Comparison of ENCODE assay signal across 19 cellular contexts in genomic region chr12:114501474-114501807, GRCh38.
A peak's percentile ranks its signal among the peaks of the same experiment; 100 is the strongest.
DNase-seq lines count a peak whose midpoint lies in the region; ATAC-seq, FAIRE-seq and TF ChIP-seq lines count a peak whose summit lies in the region.
"Had no signal": no experiment of that assay in that cellular context is flagged by ENCODE, and none has a peak within 500 bp of the region (broad histone marks: within the 10 kb centered on the region; RNA-seq: fewer than 3 reads in every experiment).

No MANE protein-coding gene starts in this region.

- no peaks in the 10 kb centered on the region for H4K20me1 ChIP-seq in GM23338 (replicated peaks; ENCODE audit: insufficient read depth)

- no peaks in the 10 kb centered on the region for H3F3A ChIP-seq in GM23338 (replicated peaks; ENCODE audit: low read depth)

- DNase-seq in GM23338 (ENCODE audit: low spot score) (no peak), WTC11 (ENCODE audit: low spot score) (no peak), mesothelial cell of epicardium (ENCODE audit: low spot score in 2 of 2, unreplicated experiment in 2 of 2) (no peak), left cardiac atrium (no peak), RCC 7860 (ENCODE audit: low spot score) (no peak), LoVo (ENCODE audit: low spot score) (no peak)
- DNase-seq in activated CD4-positive, alpha-beta T cell treated with anti-CD3 and anti-CD28 coated beads, Interleukin-2, amount 10 ng/mL, durations not matched to agents 24 days and 14 days: no peak
- DNase-seq: 8988T, HCEC 1CT, KG1, NCI-H1417 treated with DMSO at 0.1 percent for 48 hours, NCI-H187 treated with DMSO at 0.1 percent for 48 hours, NCI-H226, NCI-H524, NCI-H82, PC-9 had no signal

- ATAC-seq in GM23338: no peak
- ATAC-seq in WTC11: no peak
- ATAC-seq in left cardiac atrium: no peak
- ATAC-seq: HepG2 had no signal

- H3K27ac Mint-ChIP-seq in GM23338 (no peak overlapping the region), WTC11 (no peak overlapping the region), mesothelial cell of epicardium (peak overlapping the region; percentile 79)
- H3K27ac Mint-ChIP-seq in activated CD4-positive, alpha-beta T cell treated with anti-CD3 and anti-CD28 coated beads, Interleukin-2, amount 10 ng/mL, durations not matched to agents 24 days and 14 days: no peak overlapping the region
- H3K27ac Mint-ChIP-seq: CD14-positive monocyte had no signal

- intact Hi-C loops in left cardiac atrium (cut with DNase I): loop anchor here in 1 of 2 donors (10.0 kb wide), 1 partner anchor 537 kb away; the partner anchor contains the start of gene RBM19
- intact Hi-C loops in activated CD4-positive, alpha-beta T cell treated with anti-CD3 and anti-CD28 coated beads, Interleukin-2, amount 10 ng/mL, durations not matched to agents 24 days and 14 days (cut with micrococcal nuclease): no loop called here

- no peak for FAIRE-seq in RCC 7860 (lab: Jason Lieb, UNC)
- FAIRE-seq: HepG2 had no signal

- H3K36me3 ChIP-seq in GM23338 (ENCODE audit: insufficient read depth): no peaks in the 10 kb centered on the region; the same call in 1 of the 2 replicates

- H3K4me2 ChIP-seq in GM23338: peak overlapping the region; percentile 73
- H3K4me2 ChIP-seq: PC-9 had no signal

- H3K9me2 ChIP-seq in GM23338 (ENCODE audit: insufficient read depth): 0 out of 2 replicates have a peak, but pooled peaks cover 3% of the 10 kb centered on the region

- peaks cover 63% of the 10 kb centered on the region for H3K27me3 ChIP-seq in GM23338 (ENCODE audit: insufficient read depth)

- H3K9me3 Mint-ChIP-seq in GM23338: no peaks in the 10 kb centered on the region
- no peaks in the 10 kb centered on the region for H3K9me3 Mint-ChIP-seq in WTC11
- no peaks in the 10 kb centered on the region for H3K9me3 Mint-ChIP-seq in mesothelial cell of epicardium
- H3K9me3 Mint-ChIP-seq in activated CD4-positive, alpha-beta T cell treated with anti-CD3 and anti-CD28 coated beads, Interleukin-2, amount 10 ng/mL, durations not matched to agents 24 days and 14 days: no peaks in the 10 kb centered on the region

- POLR2A ChIA-PET in WTC11 (lab: Charles Lee): no interaction called here

- 0 out of 2 replicates have a peak, but pooled peaks cover 5% of the 10 kb centered on the region for H3K4me1 ChIP-seq in GM23338 (ENCODE audit: insufficient read depth)

- CTCF ChIA-PET in WTC11 (lab: Charles Lee): interaction anchor here (1.0 to 1.3 kb wide), 4 partner anchors 11 to 521 kb away, joined by 3 to 7 read pairs (median 4); no protein-coding TSS in a partner anchor

- H3K4me1 Mint-ChIP-seq in GM23338: peaks cover 13% of the 10 kb centered on the region; the same call in 2 of the 3 replicates
- H3K4me1 Mint-ChIP-seq in WTC11: peaks cover 14% of the 10 kb centered on the region
- peaks cover 20% of the 10 kb centered on the region for H3K4me1 Mint-ChIP-seq in mesothelial cell of epicardium
- no peaks in the 10 kb centered on the region for H3K4me1 Mint-ChIP-seq in activated CD4-positive, alpha-beta T cell treated with anti-CD3 and anti-CD28 coated beads, Interleukin-2, amount 10 ng/mL, durations not matched to agents 24 days and 14 days
- H3K4me1 Mint-ChIP-seq: CD14-positive monocyte had no signal

- H3K79me2 ChIP-seq in GM23338 (replicated peaks; ENCODE audit: insufficient read depth): no peaks in the 10 kb centered on the region

- H3K27me3 Mint-ChIP-seq in GM23338 (ENCODE audit: insufficient read depth, low read depth, poor library complexity) (peaks cover 31% of the 10 kb centered on the region), WTC11 (ENCODE audit: low read depth) (peaks cover 70% of the 10 kb centered on the region), mesothelial cell of epicardium (ENCODE audit: low read depth) (peaks cover 95% of the 10 kb centered on the region)
- peaks cover 21% of the 10 kb centered on the region for H3K27me3 Mint-ChIP-seq in activated CD4-positive, alpha-beta T cell treated with anti-CD3 and anti-CD28 coated beads, Interleukin-2, amount 10 ng/mL, durations not matched to agents 24 days and 14 days

- no peak overlapping the region for H3K27ac ChIP-seq in GM23338 (ENCODE audit: low read depth)
- H3K27ac ChIP-seq: PC-9 had no signal

- H3K4me3 ChIP-seq in GM23338 (peak overlapping the region; percentile 62), iPS-11a (ENCODE audit: low read depth, low read length) (peak overlapping the region; percentile 17)
- H3K4me3 ChIP-seq: PC-9 had no signal

- peak overlapping the region; percentile 92 for H2AFZ ChIP-seq in GM23338
- H2AFZ ChIP-seq: PC-9 had no signal

- H3K36me3 Mint-ChIP-seq in GM23338 (ENCODE audit: low read depth) (no peaks in the 10 kb centered on the region), WTC11 (no peaks in the 10 kb centered on the region), mesothelial cell of epicardium (no peaks in the 10 kb centered on the region)
- H3K36me3 Mint-ChIP-seq in activated CD4-positive, alpha-beta T cell treated with anti-CD3 and anti-CD28 coated beads, Interleukin-2, amount 10 ng/mL, durations not matched to agents 24 days and 14 days (ENCODE audit: low read depth): no peaks in the 10 kb centered on the region
- H3K36me3 Mint-ChIP-seq: CD14-positive monocyte had no signal

- TF ChIP-seq CTCF in GM23338 (conservative IDR thresholded peaks at IDR 0.05; ENCODE audit: low read depth in 2 of 2): no peak
- no peak for TF ChIP-seq CTCF in WTC11 (IDR thresholded peaks at IDR 0.05)
- TF ChIP-seq CTCF in mesothelial cell of epicardium (IDR thresholded peaks at IDR 0.05; ENCODE audit: unreplicated experiment): no peak

- H3K4me3 Mint-ChIP-seq in GM23338 (peak overlapping the region; percentile 65), WTC11 (peak overlapping the region; percentile 67), mesothelial cell of epicardium (peak overlapping the region; percentile 55)
- no peak overlapping the region for H3K4me3 Mint-ChIP-seq in activated CD4-positive, alpha-beta T cell treated with anti-CD3 and anti-CD28 coated beads, Interleukin-2, amount 10 ng/mL, durations not matched to agents 24 days and 14 days

TF ChIP-seq in GM23338, 12 proteins besides CTCF, POLR2A, EP300 and RAD21:
- TF ChIP-seq POLR2AphosphoS5 (IDR thresholded peaks at IDR 0.05; ENCODE audit: low read depth): no peak

TF ChIP-seq in WTC11, 78 proteins besides CTCF, POLR2A, EP300 and RAD21:
- TF ChIP-seq E2F1 (CRISPR knock-in tag; IDR thresholded peaks at IDR 0.05) (no peak), FOXJ3 (CRISPR knock-in tag; IDR thresholded peaks at IDR 0.05; ENCODE audit: borderline replicate concordance) (no peak), FOXP1 (CRISPR knock-in tag; IDR thresholded peaks at IDR 0.05; ENCODE audit: borderline replicate concordance) (no peak), ZNF232 (CRISPR knock-in tag; IDR thresholded peaks at IDR 0.05) (no peak), SMAD3 (CRISPR knock-in tag; IDR thresholded peaks at IDR 0.05; ENCODE audit: borderline replicate concordance) (no peak)
